21 cellular contexts compared by ENCODE assay signal in genomic region chr1:63122051-63122450, GRCh38.
DNase-seq lines count a peak whose midpoint lies in the region; ATAC-seq, FAIRE-seq and TF ChIP-seq lines count a peak whose summit lies in the region.
"Had no signal": no experiment of that assay in that cellular context is flagged by ENCODE, and none has a peak within 500 bp of the region (broad histone marks: within the 10 kb centered on the region; RNA-seq: fewer than 3 reads in every experiment).

No MANE protein-coding gene starts in this region.

- H3K4me3 Mint-ChIP-seq in glutamatergic neuron (ENCODE audit: unreplicated experiment): peak overlapping the region; percentile 80
- H3K4me3 Mint-ChIP-seq: activated naive CD4-positive, alpha-beta T cell treated with anti-CD3 and anti-CD28 coated beads for 36 hours; CD4-positive, alpha-beta memory T cell; nephron had no signal

- H3K27ac Mint-ChIP-seq in glutamatergic neuron (ENCODE audit: unreplicated experiment): peak overlapping the region; percentile 92
- H3K27ac Mint-ChIP-seq: activated naive CD4-positive, alpha-beta T cell treated with anti-CD3 and anti-CD28 coated beads for 36 hours; CD4-positive, alpha-beta memory T cell; nephron had no signal

- ATAC-seq in GM21529 (IDR thresholded peaks at IDR 0.05; ENCODE audit: unreplicated experiment): peak; percentile 35
- ATAC-seq: body of pancreas had no signal

- no peaks in the 10 kb centered on the region for H3K36me3 Mint-ChIP-seq in glutamatergic neuron (ENCODE audit: unreplicated experiment)
- H3K36me3 Mint-ChIP-seq: CD4-positive, alpha-beta memory T cell had no signal

- no peaks in the 10 kb centered on the region for H3K36me3 ChIP-seq in left ventricle myocardium inferior

- H3K4me1 Mint-ChIP-seq in glutamatergic neuron (ENCODE audit: low read depth, unreplicated experiment): peaks cover 34% of the 10 kb centered on the region

- peak; percentile 35 for FAIRE-seq in D721Med (lab: Jason Lieb, UNC)
- FAIRE-seq: islet of Langerhans, urothelium cell line had no signal

- H3K9me3 ChIP-seq in left ventricle myocardium inferior (replicated peaks): no peaks in the 10 kb centered on the region
- H3K9me3 ChIP-seq: body of pancreas had no signal

- peaks cover 6% of the 10 kb centered on the region for H3K27me3 ChIP-seq in left ventricle myocardium inferior (ENCODE audit: low read depth)
- H3K27me3 ChIP-seq: body of pancreas had no signal

- H3K4me3 ChIP-seq in left ventricle myocardium inferior: no peak overlapping the region
- H3K4me3 ChIP-seq: body of pancreas had no signal

- intact Hi-C loops in left ventricle myocardium inferior (cut with micrococcal nuclease): no loop called here

- H3K27ac ChIP-seq in left ventricle myocardium inferior (replicated peaks): no peak overlapping the region
- H3K27ac ChIP-seq: body of pancreas had no signal

- H3K27me3 Mint-ChIP-seq in glutamatergic neuron (ENCODE audit: unreplicated experiment): peaks cover 5% of the 10 kb centered on the region

- DNase-seq in D721Med (ENCODE audit: insufficient read length, low spot score) (no peak), NCI-H69 (lab: John Stamatoyannopoulos, UW) (peak; percentile 10), glutamatergic neuron (peak; percentile 29), left ventricle myocardium inferior (no peak), OCI-M2 (lab: John Stamatoyannopoulos, UW; ENCODE audit: unreplicated experiment) (no peak), NCI-H345 (lab: John Stamatoyannopoulos, UW) (no peak)
- no peak for DNase-seq in activated CD4-positive, CD25-positive, alpha-beta regulatory T cell treated with anti-CD3 and anti-CD28 coated beads, Interleukin-2, amount 50 U/mL, for 72 hours
- DNase-seq: activated CD4-positive, alpha-beta T cell treated with anti-CD3 and anti-CD28 coated beads for 48 hours; activated naive CD4-positive, alpha-beta T cell treated with anti-CD3 and anti-CD28 coated beads for 36 hours; body of pancreas; CD4-positive, alpha-beta memory T cell; DND-41; KBM-7; NCI-H1092; retina; Right ventricle myocardium superior; stimulated activated CD4-positive, alpha-beta T cell treated with anti-CD3 and anti-CD28 coated beads, Interleukin-15, amount 100 ng/mL, for 24 hours had no signal

- H3K9me3 Mint-ChIP-seq in glutamatergic neuron (ENCODE audit: unreplicated experiment): peaks cover 7% of the 10 kb centered on the region
- H3K9me3 Mint-ChIP-seq: activated naive CD4-positive, alpha-beta T cell treated with anti-CD3 and anti-CD28 coated beads for 36 hours; CD4-positive, alpha-beta memory T cell; nephron had no signal

- no peaks in the 10 kb centered on the region for H3K4me1 ChIP-seq in left ventricle myocardium inferior
- H3K4me1 ChIP-seq: body of pancreas had no signal

- TF ChIP-seq CTCF in D721Med (IDR thresholded peaks at IDR 0.05; ENCODE audit: insufficient read depth, missing control alignments) (no peak), glutamatergic neuron (IDR thresholded peaks at IDR 0.05; ENCODE audit: partially characterized antibody, unreplicated experiment) (no peak), left ventricle myocardium inferior (IDR thresholded peaks at IDR 0.05; ENCODE audit: borderline replicate concordance) (no peak)

Comparison
In these comparisons a context has a peak if more than half of its experiments do, and no peak if none do; other contexts are left out.
1. DNase-seq: peak in NCI-H69 (single experiment) and glutamatergic neuron (single experiment); none in D721Med (single experiment), left ventricle myocardium inferior (single experiment), activated CD4-positive, CD25-positive, alpha-beta regulatory T cell treated with anti-CD3 and anti-CD28 coated beads, Interleukin-2, amount 50 U/mL, for 72 hours (single experiment), OCI-M2 (single experiment) and NCI-H345 (single experiment).